Comparison of ENCODE assay signal across 1 cellular context in the genomic region with DNA sequence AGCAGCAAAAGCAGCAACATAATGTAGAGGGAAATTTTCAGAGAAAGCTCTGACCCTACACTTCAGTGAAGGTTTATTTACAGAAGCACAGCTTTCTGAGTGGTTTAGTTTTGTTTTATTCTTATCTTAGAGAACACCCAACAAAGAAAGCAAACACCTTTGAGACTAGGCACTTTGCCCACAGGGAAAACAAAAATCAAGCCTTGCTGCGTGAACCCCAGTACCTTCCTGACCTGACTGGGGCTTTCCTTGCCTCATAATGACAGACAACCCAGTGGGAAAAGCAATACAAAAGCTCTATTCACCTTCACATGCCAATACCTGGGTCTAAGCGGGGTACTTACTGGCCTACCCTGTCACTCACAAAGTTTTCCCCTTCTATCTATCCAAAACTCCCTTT.
TF ChIP-seq lines count a peak whose summit lies in the region.

No MANE protein-coding gene starts in this region.

TF ChIP-seq in HEK293T, 16 proteins besides CTCF, POLR2A, EP300 and RAD21 (continued from another document):
- TF ChIP-seq ZNF384 (IDR thresholded peaks at IDR 0.05): no peak
- no peak for TF ChIP-seq LEF1 (IDR thresholded peaks at IDR 0.05; ENCODE audit: borderline replicate concordance)
- TF ChIP-seq BHLHE40 (IDR thresholded peaks at IDR 0.05; ENCODE audit: borderline replicate concordance): no peak
- TF ChIP-seq FOXA1 (IDR thresholded peaks at IDR 0.05): no peak
- no peak for TF ChIP-seq L3MBTL2 (conservative IDR thresholded peaks at IDR 0.05)
TF ChIP-seq in HEK293T: peak in this region for 0.
